8 cellular contexts compared by ENCODE assay signal in the genomic region with DNA sequence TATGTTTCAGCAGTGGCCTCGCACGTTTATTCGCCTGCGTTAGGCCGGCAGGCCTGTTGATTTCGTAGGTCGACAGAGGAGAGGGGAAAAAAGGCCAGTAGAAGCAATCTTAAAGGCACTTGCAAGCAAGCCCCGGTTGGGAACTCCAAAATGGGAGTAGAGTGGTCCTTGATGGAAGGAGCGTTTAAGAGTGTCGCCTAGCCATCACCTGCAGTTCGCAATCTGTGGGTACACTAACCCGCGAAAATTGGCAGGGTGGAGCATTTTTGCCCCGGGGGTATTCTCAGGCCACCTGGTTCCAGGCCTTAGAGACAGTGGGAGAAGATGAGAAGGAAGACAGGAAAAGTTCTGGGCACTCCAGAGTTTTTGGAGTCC. TPM values are rescaled to one million over a fixed set of nuclear protein-coding genes. Genes with fewer than 3 reads are reported as not detected.
A peak's percentile ranks its signal among the peaks of the same experiment; 100 is the strongest.
DNase-seq lines count a peak whose midpoint lies in the region; ATAC-seq and TF ChIP-seq lines count a peak whose summit lies in the region.

No MANE protein-coding gene starts in this region.

- no peak for TF ChIP-seq CTCF in thyroid gland (IDR thresholded peaks at IDR 0.05)

- no peaks in the 10 kb centered on the region for H3K9me3 Mint-ChIP-seq in activated naive CD8-positive, alpha-beta T cell treated with anti-CD3 and anti-CD28 coated beads, Interleukin-2, amount 10 ng/mL, durations not matched to agents 7 days and 5 days

- H3K27ac ChIP-seq in thyroid gland, result peak overlapping the region in 2 of 3 donors; percentile 98

- H3K36me3 Mint-ChIP-seq in activated naive CD8-positive, alpha-beta T cell treated with anti-CD3 and anti-CD28 coated beads, Interleukin-2, amount 10 ng/mL, durations not matched to agents 7 days and 5 days, result peaks cover 44% of the 10 kb centered on the region

- peak overlapping the region; percentile 93 for H3K27ac Mint-ChIP-seq in activated naive CD8-positive, alpha-beta T cell treated with anti-CD3 and anti-CD28 coated beads, Interleukin-2, amount 10 ng/mL, durations not matched to agents 7 days and 5 days

- peak overlapping the region; percentile 49 to 92 (median 78) for H3K4me3 ChIP-seq in thyroid gland (replicated peaks in 1 of 3)

- no peaks in the 10 kb centered on the region for H3K27me3 Mint-ChIP-seq in activated naive CD8-positive, alpha-beta T cell treated with anti-CD3 and anti-CD28 coated beads, Interleukin-2, amount 10 ng/mL, durations not matched to agents 7 days and 5 days

- H3K4me1 ChIP-seq in thyroid gland, result peaks cover 35 to 44% of the 10 kb centered on the region in 2 donors

- H3K4me3 Mint-ChIP-seq in activated naive CD8-positive, alpha-beta T cell treated with anti-CD3 and anti-CD28 coated beads, Interleukin-2, amount 10 ng/mL, durations not matched to agents 7 days and 5 days, result peak overlapping the region; percentile 86

- H3K9me3 ChIP-seq in thyroid gland, result no peaks in the 10 kb centered on the region

- 1 to 4% methylated on average over 14 of the region's 14 CpGs for WGBS in thyroid gland, 2 donors

- ATAC-seq in activated naive CD8-positive, alpha-beta T cell treated with anti-CD3 and anti-CD28 coated beads, Interleukin-2, amount 10 ng/mL, durations not matched to agents 7 days and 5 days (ENCODE audit: low read depth), result no peak
- no peak for ATAC-seq in left lobe of liver

- H3K36me3 ChIP-seq in thyroid gland, result peaks cover 26 to 27% of the 10 kb centered on the region in 2 donors

- DNase-seq in activated CD8-positive, alpha-beta memory T cell treated with anti-CD3 and anti-CD28 coated beads, Interleukin-2, amount 50 U/mL, for 48 hours, result peak; percentile 59
- no peak for DNase-seq in activated CD8-positive, alpha-beta memory T cell treated with anti-CD3 and anti-CD28 coated beads, Interleukin-2, amount 50 U/mL, for 4 hours
- DNase-seq in activated naive CD8-positive, alpha-beta T cell treated with anti-CD3 and anti-CD28 coated beads, Interleukin-2, amount 10 ng/mL, durations not matched to agents 7 days and 5 days, result no peak
- DNase-seq in left lobe of liver (ENCODE audit: low spot score) (peak; percentile 46), thyroid gland (no peak), COLO829 (ENCODE audit: low spot score) (no peak), SW 1271 (lab: John Stamatoyannopoulos, UW) (no peak), COR-L47 (lab: John Stamatoyannopoulos, UW) (no peak)

- no peaks in the 10 kb centered on the region for H3K27me3 ChIP-seq in thyroid gland

- POLR2A ChIA-PET in activated naive CD8-positive, alpha-beta T cell treated with anti-CD3 and anti-CD28 coated beads, Interleukin-2, amount 10 ng/mL, durations not matched to agents 7 days and 5 days (lab: Charles Lee), result interaction anchor here (2.6 kb wide), 1 partner anchor 35 kb away, joined by 11 read pairs; no protein-coding TSS in a partner anchor

- peaks cover 42% of the 10 kb centered on the region for H3K4me1 Mint-ChIP-seq in activated naive CD8-positive, alpha-beta T cell treated with anti-CD3 and anti-CD28 coated beads, Interleukin-2, amount 10 ng/mL, durations not matched to agents 7 days and 5 days

- TF ChIP-seq POLR2A in thyroid gland (IDR thresholded peaks at IDR 0.05), result no peak

- intact Hi-C loops in thyroid gland (cut with DNase I), result no loop called here

RNA-seq across cellular contexts. Expression of a gene that starts 1.1 kb away (rescaled TPM):
- total RNA-seq in activated naive CD8-positive, alpha-beta T cell treated with anti-CD3 and anti-CD28 coated beads, Interleukin-2, amount 10 ng/mL, durations not matched to agents 7 days and 5 days, result 100 to 1,000 TPM; 284 to 302 TPM
- 93.3 TPM for total RNA-seq in left lobe of liver
- total RNA-seq in thyroid gland, result 100 to 1,000 TPM; 205 to 290 (median 258) TPM

RNA-seq across cellular contexts. Expression of a gene that starts 1.4 kb away (rescaled TPM):
- total RNA-seq in activated naive CD8-positive, alpha-beta T cell treated with anti-CD3 and anti-CD28 coated beads, Interleukin-2, amount 10 ng/mL, durations not matched to agents 7 days and 5 days, result 10 to 100 TPM; 27.5 to 30.1 TPM
- total RNA-seq in left lobe of liver, result 18.9 TPM
- 10 to 100 TPM; 27.8 to 54.9 (median 48.9) TPM for total RNA-seq in thyroid gland

RNA-seq across cellular contexts. Expression of a gene that starts 37.2 kb away (rescaled TPM):
- 1 to 10 TPM; 8.1 to 9.3 TPM for total RNA-seq in activated naive CD8-positive, alpha-beta T cell treated with anti-CD3 and anti-CD28 coated beads, Interleukin-2, amount 10 ng/mL, durations not matched to agents 7 days and 5 days
- 14.3 TPM for total RNA-seq in left lobe of liver
- total RNA-seq in thyroid gland, result 10 to 100 TPM in 3 of 4 donors, 1 to 10 TPM in 1; 9.3 to 22.2 (median 15.7) TPM

RNA-seq across cellular contexts. Expression of a gene that starts 46.3 kb away (rescaled TPM):
- 1 to 10 TPM in 1 of 2 experiments, under 1 TPM in 1; 0.80 to 1.1 TPM for total RNA-seq in activated naive CD8-positive, alpha-beta T cell treated with anti-CD3 and anti-CD28 coated beads, Interleukin-2, amount 10 ng/mL, durations not matched to agents 7 days and 5 days
- total RNA-seq in left lobe of liver, result 1.0 TPM
- 1 to 10 TPM in 1 of 4 donors, under 1 TPM in 1, not detected in 2; 0.67 to 1.7 TPM for total RNA-seq in thyroid gland

Comparison
In these comparisons a context has a peak if more than half of its experiments do, and no peak if none do; other contexts are left out.
1. DNase-seq: peak in activated CD8-positive, alpha-beta memory T cell treated with anti-CD3 and anti-CD28 coated beads, Interleukin-2, amount 50 U/mL, for 48 hours (single experiment) and left lobe of liver (single experiment); none in activated CD8-positive, alpha-beta memory T cell treated with anti-CD3 and anti-CD28 coated beads, Interleukin-2, amount 50 U/mL, for 4 hours (single experiment), activated naive CD8-positive, alpha-beta T cell treated with anti-CD3 and anti-CD28 coated beads, Interleukin-2, amount 10 ng/mL, durations not matched to agents 7 days and 5 days (single experiment), thyroid gland (0 of 2), COLO829 (single experiment), SW 1271 (0 of 2) and COR-L47 (single experiment).